Comparison of ENCODE assay signal across 14 cellular contexts in the genomic region with DNA sequence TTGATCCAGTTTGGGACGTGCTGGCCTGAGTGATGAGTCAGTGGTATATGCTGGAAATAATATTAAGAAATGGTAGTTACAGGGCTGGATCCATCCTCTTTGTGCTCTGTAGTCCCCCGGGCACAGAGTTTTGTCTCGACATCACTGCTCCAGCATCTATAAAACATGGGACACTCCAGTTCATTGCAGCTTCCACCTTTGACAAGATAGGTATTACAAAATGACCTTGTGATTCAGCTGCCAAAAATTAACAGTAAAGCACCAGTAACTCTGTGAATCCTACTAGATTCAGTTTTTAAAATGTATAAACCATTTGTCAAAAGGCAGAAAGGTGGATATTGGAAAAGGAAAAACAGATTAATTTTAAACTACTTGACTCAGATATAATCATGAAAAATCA. TPM values are rescaled to one million over a fixed set of nuclear protein-coding genes. Genes with fewer than 3 reads are reported as not detected.
DNase-seq lines count a peak whose midpoint lies in the region; ATAC-seq and TF ChIP-seq lines count a peak whose summit lies in the region.
"Had no signal": no experiment of that assay in that cellular context is flagged by ENCODE, and none has a peak within 500 bp of the region (broad histone marks: within the 10 kb centered on the region; RNA-seq: fewer than 3 reads in every experiment).

No MANE protein-coding gene starts in this region.

- H3K79me2 ChIP-seq in neural cell (replicated peaks; ENCODE audit: insufficient read depth, low read length) = no peaks in the 10 kb centered on the region

- peaks cover 19% of the 10 kb centered on the region for H3K9me3 Mint-ChIP-seq in T-helper 1 cell treated with Interleukin-12 subunit alpha and Interleukin-12 subunit beta and Interleukin-4 antibody, amounts not matched to agents 30 μg/mL and 1 μg/mL, for 36 hours
- H3K9me3 Mint-ChIP-seq in activated T-helper 2 cell treated with anti-CD3 and anti-CD28 coated beads, Interferon-gamma antibody, Interleukin-2, Interleukin-4, amounts not matched to agents 10 μg/mL and 5 μg/mL and 100 μg/mL, durations not matched to agents 14 hours and 24 hours and 36 hours = peaks cover 26% of the 10 kb centered on the region

- peak overlapping the region; percentile 78 for H3K9ac ChIP-seq in neural cell (ENCODE audit: low read length)

- H3K27ac ChIP-seq in KOPT-K1 (ENCODE audit: low read depth, low read length, poor library complexity, severe bottlenecking) (peak overlapping the region; percentile 94), neural cell (ENCODE audit: low read length) (peak overlapping the region; percentile 96), foreskin keratinocyte (no peak overlapping the region)
- H3K27ac ChIP-seq: SK-N-MC had no signal

- DNase-seq in T-helper 1 cell (no peak), foreskin keratinocyte (no peak)
- DNase-seq in activated T-helper 2 cell treated with anti-CD3 and anti-CD28 coated beads, Interferon-gamma antibody, Interleukin-2, Interleukin-4, amounts not matched to agents 10 μg/mL and 5 μg/mL and 100 μg/mL, durations not matched to agents 14 hours and 24 hours and 36 hours (ENCODE audit: low spot score) = no peak
- DNase-seq: aorta, left cardiac atrium, NCI-H526, small intestine had no signal

- peaks cover 46% of the 10 kb centered on the region for H3K4me1 Mint-ChIP-seq in T-helper 1 cell treated with Interleukin-12 subunit alpha and Interleukin-12 subunit beta and Interleukin-4 antibody, amounts not matched to agents 30 μg/mL and 1 μg/mL, for 36 hours (ENCODE audit: low read depth)
- peaks cover 47% of the 10 kb centered on the region for H3K4me1 Mint-ChIP-seq in activated T-helper 2 cell treated with anti-CD3 and anti-CD28 coated beads, Interferon-gamma antibody, Interleukin-2, Interleukin-4, amounts not matched to agents 10 μg/mL and 5 μg/mL and 100 μg/mL, durations not matched to agents 14 hours and 24 hours and 36 hours (ENCODE audit: low read depth)

- H3K36me3 Mint-ChIP-seq in T-helper 1 cell treated with Interleukin-12 subunit alpha and Interleukin-12 subunit beta and Interleukin-4 antibody, amounts not matched to agents 30 μg/mL and 1 μg/mL, for 36 hours (ENCODE audit: low read depth) = peaks cover 20% of the 10 kb centered on the region
- H3K36me3 Mint-ChIP-seq in activated T-helper 2 cell treated with anti-CD3 and anti-CD28 coated beads, Interferon-gamma antibody, Interleukin-2, Interleukin-4, amounts not matched to agents 10 μg/mL and 5 μg/mL and 100 μg/mL, durations not matched to agents 14 hours and 24 hours and 36 hours (ENCODE audit: low read depth) = peaks cover 29% of the 10 kb centered on the region

- H3K27ac Mint-ChIP-seq in T-helper 1 cell treated with Interleukin-12 subunit alpha and Interleukin-12 subunit beta and Interleukin-4 antibody, amounts not matched to agents 30 μg/mL and 1 μg/mL, for 36 hours = peak overlapping the region; percentile 98
- peak overlapping the region; percentile 77 for H3K27ac Mint-ChIP-seq in activated T-helper 2 cell treated with anti-CD3 and anti-CD28 coated beads, Interferon-gamma antibody, Interleukin-2, Interleukin-4, amounts not matched to agents 10 μg/mL and 5 μg/mL and 100 μg/mL, durations not matched to agents 14 hours and 24 hours and 36 hours

- no peaks in the 10 kb centered on the region for H3K4me1 ChIP-seq in foreskin keratinocyte

- no peak for TF ChIP-seq CTCF in neural cell (IDR thresholded peaks at IDR 0.05; ENCODE audit: poor library complexity, severe bottlenecking)
- no peak for TF ChIP-seq CTCF in foreskin keratinocyte (conservative IDR thresholded peaks at IDR 0.05)

- ATAC-seq in foreskin keratinocyte (no peak), GM21381 (IDR thresholded peaks at IDR 0.05; ENCODE audit: unreplicated experiment) (no peak), HG02623 (IDR thresholded peaks at IDR 0.05; ENCODE audit: unreplicated experiment) (no peak)
- ATAC-seq: left cardiac atrium had no signal

- intact Hi-C loops in activated T-helper 2 cell treated with anti-CD3 and anti-CD28 coated beads, Interferon-gamma antibody, Interleukin-2, Interleukin-4, amounts not matched to agents 10 μg/mL and 5 μg/mL and 100 μg/mL, durations not matched to agents 14 hours and 24 hours and 36 hours (cut with micrococcal nuclease) = loop anchor here (5.0 kb wide), 5 partner anchors 64 to 1614 kb away; partner anchors contain the start of genes FRMD6 and SOS2

- no peak overlapping the region for H3K4me3 Mint-ChIP-seq in T-helper 1 cell treated with Interleukin-12 subunit alpha and Interleukin-12 subunit beta and Interleukin-4 antibody, amounts not matched to agents 30 μg/mL and 1 μg/mL, for 36 hours
- H3K4me3 Mint-ChIP-seq in activated T-helper 2 cell treated with anti-CD3 and anti-CD28 coated beads, Interferon-gamma antibody, Interleukin-2, Interleukin-4, amounts not matched to agents 10 μg/mL and 5 μg/mL and 100 μg/mL, durations not matched to agents 14 hours and 24 hours and 36 hours (ENCODE audit: low read depth) = peak overlapping the region; percentile 27
- H3K4me3 Mint-ChIP-seq: nephron had no signal

- H3K36me3 ChIP-seq in KOPT-K1 (ENCODE audit: insufficient read depth, low read length) (no peaks in the 10 kb centered on the region), neural cell (ENCODE audit: insufficient read depth, low read length) (no peaks in the 10 kb centered on the region)

- H3K27me3 ChIP-seq in neural cell (ENCODE audit: insufficient read depth, low read depth, low read length) (no peaks in the 10 kb centered on the region), foreskin keratinocyte (peaks cover 13% of the 10 kb centered on the region)

- peak overlapping the region; percentile 53 for H2AFZ ChIP-seq in neural cell (ENCODE audit: low read depth, low read length)

- peak overlapping the region; percentile 60 for H3K4me3 ChIP-seq in neural cell (ENCODE audit: low read length)
- H3K4me3 ChIP-seq: SK-N-MC had no signal

- no peak for TF ChIP-seq RAD21 in neural cell (conservative IDR thresholded peaks at IDR 0.05)

- H3K9me3 ChIP-seq in KOPT-K1 (ENCODE audit: insufficient read depth, low read length, poor library complexity, severe bottlenecking) = peaks cover 9% of the 10 kb centered on the region
- no peaks in the 10 kb centered on the region for H3K9me3 ChIP-seq in neural cell (ENCODE audit: low read length)

- no peak for TF ChIP-seq EP300 in neural cell (conservative IDR thresholded peaks at IDR 0.05; ENCODE audit: poor library complexity, severe bottlenecking)

- no peaks in the 10 kb centered on the region for H3K9me2 ChIP-seq in neural cell (ENCODE audit: insufficient read depth, low read length)

- no peaks in the 10 kb centered on the region for H4K20me1 ChIP-seq in neural cell (ENCODE audit: insufficient read depth)

- peak overlapping the region; percentile 55 for H3K4me2 ChIP-seq in neural cell (ENCODE audit: low read length)

- H3F3A ChIP-seq in neural cell (ENCODE audit: insufficient read depth, low read length, poor library complexity, severe bottlenecking) = no peaks in the 10 kb centered on the region

- H3K27me3 Mint-ChIP-seq in T-helper 1 cell treated with Interleukin-12 subunit alpha and Interleukin-12 subunit beta and Interleukin-4 antibody, amounts not matched to agents 30 μg/mL and 1 μg/mL, for 36 hours (ENCODE audit: low read depth) = peaks cover under 1% of the 10 kb centered on the region
- no peaks in the 10 kb centered on the region for H3K27me3 Mint-ChIP-seq in activated T-helper 2 cell treated with anti-CD3 and anti-CD28 coated beads, Interferon-gamma antibody, Interleukin-2, Interleukin-4, amounts not matched to agents 10 μg/mL and 5 μg/mL and 100 μg/mL, durations not matched to agents 14 hours and 24 hours and 36 hours (ENCODE audit: low read depth)

TF ChIP-seq in neural cell, 6 proteins besides CTCF, POLR2A, EP300 and RAD21:
- no peak for TF ChIP-seq REST (IDR thresholded peaks at IDR 0.05; ENCODE audit: borderline replicate concordance)
- TF ChIP-seq EZH2 (IDR thresholded peaks at IDR 0.05; ENCODE audit: borderline replicate concordance, insufficient read depth, low read length, poor library complexity, severe bottlenecking) = no peak
- no peak for TF ChIP-seq POLR2AphosphoS5 (IDR thresholded peaks at IDR 0.05)
- TF ChIP-seq MXI1 (conservative IDR thresholded peaks at IDR 0.05; ENCODE audit: poor library complexity, severe bottlenecking) = no peak
- no peak for TF ChIP-seq SMC3 (conservative IDR thresholded peaks at IDR 0.05; ENCODE audit: poor library complexity)
- no peak for TF ChIP-seq TAF1 (IDR thresholded peaks at IDR 0.05; ENCODE audit: low read depth)

RNA-seq across cellular contexts. Expression of gene GNG2, which starts 14.6 kb away (rescaled TPM):
- total RNA-seq in activated T-helper 2 cell treated with anti-CD3 and anti-CD28 coated beads, Interferon-gamma antibody, Interleukin-2, Interleukin-4, amounts not matched to agents 10 μg/mL and 5 μg/mL and 100 μg/mL, durations not matched to agents 14 hours and 24 hours and 36 hours = 120 and 128 TPM in 2 replicates
- polyA plus RNA-seq in neural cell = 503 and 515 TPM in 2 replicates
- 453 and 567 TPM in 2 replicates for polyA minus RNA-seq in neural cell
- 6.7 and 10.9 TPM in 2 replicates for total RNA-seq in foreskin keratinocyte
- polyA plus RNA-seq in foreskin keratinocyte = 5.9 and 7.4 TPM in 2 replicates

Comparison
In these comparisons a context has a peak if more than half of its experiments do, and no peak if none do; other contexts are left out.
1. RNA of gene GNG2, which starts 14.6 kb away (total RNA-seq): 120 to 128 TPM in activated T-helper 2 cell treated with anti-CD3 and anti-CD28 coated beads, Interferon-gamma antibody, Interleukin-2, Interleukin-4, amounts not matched to agents 10 μg/mL and 5 μg/mL and 100 μg/mL, durations not matched to agents 14 hours and 24 hours and 36 hours; 6.7 to 10.9 TPM in foreskin keratinocyte; every median in the first group is over 10 times any median in the second.